ENCODE assay signal across 25 cellular contexts in the genomic region with DNA sequence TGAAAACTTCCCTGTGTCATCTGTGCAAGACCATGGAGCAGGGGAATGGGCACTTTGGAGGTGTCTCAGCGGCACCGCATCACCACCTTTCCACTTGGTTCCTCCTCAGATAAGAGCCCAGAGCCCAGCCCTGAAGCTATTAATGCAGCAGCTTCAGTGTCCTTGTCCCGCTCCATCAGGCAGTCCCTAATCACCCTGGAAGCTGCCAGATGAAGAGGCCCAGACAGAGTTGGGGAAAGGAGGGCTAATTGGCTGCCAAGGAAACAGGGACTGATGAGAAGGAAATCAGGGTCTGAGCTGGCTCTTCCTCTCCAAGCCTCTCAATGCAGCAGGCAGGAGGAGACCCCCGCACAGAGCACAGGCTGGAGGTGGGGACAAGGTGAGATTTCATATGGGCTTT.
"Had no signal": no experiment of that assay in that cellular context is flagged by ENCODE, and none has a peak within 500 bp of the region (broad histone marks: within the 10 kb centered on the region; RNA-seq: fewer than 3 reads in every experiment).

No MANE protein-coding gene starts in this region.

- DNase-seq: activated CD4-positive, alpha-beta memory T cell treated with anti-CD3 and anti-CD28 coated beads, Interleukin-2, amount 10 ng/mL, durations not matched to agents 7 days and 5 days; activated CD4-positive, alpha-beta T cell treated with anti-CD3 and anti-CD28 coated beads for 1 hour; activated CD4-positive, alpha-beta T cell treated with anti-CD3 and anti-CD28 coated beads for 36 hours; activated CD4-positive, alpha-beta T cell treated with anti-CD3 and anti-CD28 coated beads for 48 hours; activated CD4-positive, alpha-beta T cell treated with anti-CD3 and anti-CD28 coated beads, Interleukin-2, amount 10 ng/mL, durations not matched to agents 7 days and 5 days; activated CD4-positive, alpha-beta T cell treated with anti-CD3 and anti-CD28 coated beads, Interleukin-2, amount 50 U/mL, for 48 hours; activated CD4-positive, CD25-positive, alpha-beta regulatory T cell; activated CD8-positive, alpha-beta memory T cell treated with anti-CD3 and anti-CD28 coated beads for 24 hours; activated CD8-positive, alpha-beta memory T cell treated with anti-CD3 and anti-CD28 coated beads, Interleukin-2, amount 10 ng/mL, durations not matched to agents 7 days and 5 days; activated CD8-positive, alpha-beta memory T cell treated with anti-CD3 and anti-CD28 coated beads, Interleukin-2, amount 50 U/mL, for 48 hours; activated CD8-positive, alpha-beta T cell treated with anti-CD3 and anti-CD28 coated beads, Interleukin-2, amount 10 ng/mL, durations not matched to agents 7 days and 5 days; activated effector memory CD4-positive, alpha-beta T cell treated with Interleukin-2 at 50 U/mL for 16 hours; activated gamma-delta T cell; activated naive CD4-positive, alpha-beta T cell treated with anti-CD3 and anti-CD28 coated beads, Interleukin-2, amount 10 ng/mL, durations not matched to agents 7 days and 5 days; activated naive CD4-positive, alpha-beta T cell treated with Interleukin-2 at 50 U/mL for 16 hours; activated naive CD8-positive, alpha-beta T cell treated with anti-CD3 and anti-CD28 coated beads, Interleukin-2, amount 10 ng/mL, durations not matched to agents 7 days and 5 days; activated naive CD8-positive, alpha-beta T cell treated with anti-CD3 and anti-CD28 coated beads, Interleukin-2, amount 50 U/mL, for 24 hours; activated T-cell treated with anti-CD3 and anti-CD28 coated beads, Interleukin-2, amount 50 U/mL, for 24 hours; activated T-cell treated with anti-CD3 and anti-CD28 coated beads, Interleukin-2, amount 50 U/mL, for 48 hours; amygdala; anterior cingulate cortex; caudate nucleus; cerebellar nuclear complex; T-helper 2 cell; T-helper 9 cell had no signal
